Comparison of ENCODE assay signal across 24 cellular contexts in the genomic region with DNA sequence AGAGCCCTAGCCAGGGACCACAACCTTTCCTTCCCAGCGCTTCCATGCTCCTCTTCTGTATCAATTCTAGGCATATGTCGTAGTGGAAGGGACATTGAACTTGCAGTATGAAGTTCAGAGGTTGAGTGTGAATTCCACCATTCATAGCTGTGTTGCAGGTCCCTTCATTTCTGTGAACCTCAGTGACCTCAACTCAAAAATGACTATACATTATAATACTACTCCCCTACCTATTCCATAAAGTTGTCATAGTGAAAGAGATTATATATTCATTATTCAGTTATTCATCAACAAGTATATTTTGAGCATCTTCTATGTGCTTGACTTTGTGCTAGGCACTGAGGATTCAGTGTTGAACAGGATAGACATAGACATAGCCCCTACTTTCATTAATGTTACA.
"Had no signal": no experiment of that assay in that cellular context is flagged by ENCODE, and none has a peak within 500 bp of the region (broad histone marks: within the 10 kb centered on the region; RNA-seq: fewer than 3 reads in every experiment).

No MANE protein-coding gene starts in this region.

- H3K27me3 Mint-ChIP-seq: naive B cell; naive thymus-derived CD8-positive, alpha-beta T cell had no signal

- H3K27ac Mint-ChIP-seq: mesothelial cell of epicardium had no signal

- H3K9me3 Mint-ChIP-seq: naive B cell had no signal

- ATAC-seq: foreskin keratinocyte; gastrocnemius medialis; heart right ventricle; left cardiac atrium; left lung; left ventricle myocardium superior; lower lobe of right lung; naive thymus-derived CD8-positive, alpha-beta T cell had no signal

- H3K9me3 ChIP-seq: esophagus muscularis mucosa, gastrocnemius medialis, heart right ventricle, left lung, lower lobe of right lung, mucosa of descending colon had no signal

- H3K4me1 Mint-ChIP-seq: mesothelial cell of epicardium had no signal

- H3K36me3 Mint-ChIP-seq: mesothelial cell of epicardium, naive B cell had no signal

- H3K27ac ChIP-seq: coronary artery, dorsolateral prefrontal cortex, esophagus muscularis mucosa, foreskin keratinocyte, gastrocnemius medialis, heart right ventricle, left lung, lower lobe of right lung had no signal

- H3K27me3 ChIP-seq: esophagus muscularis mucosa, foreskin keratinocyte, gastrocnemius medialis, heart right ventricle, left lung had no signal

- H3K4me3 ChIP-seq: coronary artery, dorsolateral prefrontal cortex, esophagus muscularis mucosa, gastrocnemius medialis, heart right ventricle, left lung, lower lobe of right lung, mucosa of descending colon had no signal

- DNase-seq: dermis blood vessel endothelial cell; dorsolateral prefrontal cortex; effector CD4-positive, alpha-beta T cell; effector memory CD4-positive, alpha-beta T cell; foreskin keratinocyte; gastrocnemius medialis; glutamatergic neuron; head of caudate nucleus; heart right ventricle; hippocampal formation; left cardiac atrium; left lung; lower lobe of right lung; mesenchymal stem cell; mucosa of descending colon; naive B cell; naive thymus-derived CD8-positive, alpha-beta T cell had no signal

- H3K4me1 ChIP-seq: foreskin keratinocyte, gastrocnemius medialis, heart right ventricle, left lung, lower lobe of right lung had no signal

- H3K36me3 ChIP-seq: esophagus muscularis mucosa, gastrocnemius medialis, heart right ventricle, left lung, lower lobe of right lung had no signal

- H3K4me3 Mint-ChIP-seq: mesothelial cell of epicardium had no signal

- FAIRE-seq: endothelial cell of umbilical vein, islet of Langerhans, keratinocyte had no signal
